ENCODE assay signal across 8 cellular contexts in genomic region chr5:140549237-140550144, GRCh38. TPM values are rescaled to one million over a fixed set of nuclear protein-coding genes. Genes with fewer than 3 reads are reported as not detected.
DNase-seq lines count a peak whose midpoint lies in the region; ATAC-seq and TF ChIP-seq lines count a peak whose summit lies in the region.

No MANE protein-coding gene starts in this region.

- H3K27me3 ChIP-seq in mesendoderm (ENCODE audit: insufficient read depth, low read length, poor library complexity), result no peaks in the 10 kb centered on the region

- H2BK5ac ChIP-seq in mesendoderm (ENCODE audit: low read length), result no peak overlapping the region

- H2AK5ac ChIP-seq in mesendoderm (ENCODE audit: low read length), result no peak overlapping the region

- ATAC-seq in GM19328 (IDR thresholded peaks at IDR 0.05; ENCODE audit: unreplicated experiment) (no peak), HG02852 (IDR thresholded peaks at IDR 0.05; ENCODE audit: unreplicated experiment) (no peak)

- H3K23ac ChIP-seq in mesendoderm (ENCODE audit: low read length), result no peak overlapping the region

- H3K9me3 Mint-ChIP-seq in chondrocyte (ENCODE audit: low read depth), result no peaks in the 10 kb centered on the region

- no peak overlapping the region for H3K4me3 Mint-ChIP-seq in chondrocyte (ENCODE audit: unreplicated experiment)

- H3K27ac ChIP-seq in mesendoderm (ENCODE audit: low read depth, low read length), result no peak overlapping the region

- H3K79me2 ChIP-seq in mesendoderm (ENCODE audit: control insufficient read depth, insufficient read depth, low read length), result peaks cover 5% of the 10 kb centered on the region

- no peak overlapping the region for H3K4me3 ChIP-seq in mesendoderm (ENCODE audit: low read length)

- H3K56ac ChIP-seq in mesendoderm (ENCODE audit: low read length), result no peak overlapping the region

- no peak overlapping the region for H4K5ac ChIP-seq in mesendoderm (ENCODE audit: low read length)

- DNase-seq in DMS53 treated with DMSO at 0.1 percent for 48 hours (lab: John Stamatoyannopoulos, UW; ENCODE audit: unreplicated experiment), result peak; percentile 39
- DNase-seq in NCI-H2196 treated with DMSO at 0.1 percent for 48 hours (lab: John Stamatoyannopoulos, UW; ENCODE audit: unreplicated experiment), result peak; percentile 27
- no peak for DNase-seq in chondrocyte (ENCODE audit: low spot score)
- DNase-seq in mesendoderm, result no peak
- no peak for DNase-seq in hepatic stellate cell (ENCODE audit: low spot score)
- no peak for DNase-seq in islet precursor cell

- H3K4ac ChIP-seq in mesendoderm (ENCODE audit: low read depth, low read length), result no peak overlapping the region

- peaks cover 10% of the 10 kb centered on the region for H3K79me1 ChIP-seq in mesendoderm (ENCODE audit: low read length)

- no peak overlapping the region for H2BK120ac ChIP-seq in mesendoderm (ENCODE audit: low read depth, low read length)

- no peak overlapping the region for H3K18ac ChIP-seq in mesendoderm (ENCODE audit: low read length)

- no peaks in the 10 kb centered on the region for H3K27me3 Mint-ChIP-seq in chondrocyte (ENCODE audit: low read depth)

- WGBS in mesendoderm (ENCODE audit: extremely low coverage, insufficient coverage, low lambda C conversion rate), result no CpG with 5 or more reads among the region's 3 CpGs

- peaks cover 56% of the 10 kb centered on the region for H3K4me1 Mint-ChIP-seq in chondrocyte (ENCODE audit: low read depth)

- H3K4me1 ChIP-seq in mesendoderm (ENCODE audit: control insufficient read depth, low read depth, low read length), result peaks cover 4% of the 10 kb centered on the region

- H2BK15ac ChIP-seq in mesendoderm (replicated peaks; ENCODE audit: low read depth), result no peak overlapping the region

- peak overlapping the region; percentile 21 for H3K9ac ChIP-seq in mesendoderm (ENCODE audit: low read length)

- peak overlapping the region; percentile 97 for H3K27ac Mint-ChIP-seq in chondrocyte (ENCODE audit: unreplicated experiment)

- H3K4me2 ChIP-seq in mesendoderm (ENCODE audit: low read length), result no peak overlapping the region

- peaks cover 20% of the 10 kb centered on the region for H3K36me3 Mint-ChIP-seq in chondrocyte (ENCODE audit: low read depth)

- no peak for TF ChIP-seq CTCF in chondrocyte (IDR thresholded peaks at IDR 0.05)

- H3K36me3 ChIP-seq in mesendoderm (ENCODE audit: control insufficient read depth, insufficient read depth, low read length), result peaks cover 4% of the 10 kb centered on the region

- no peak overlapping the region for H4K8ac ChIP-seq in mesendoderm (ENCODE audit: low read depth, low read length)

RNA-seq across cellular contexts. Expression of gene EIF4EBP3, which starts 2.0 kb away (rescaled TPM):
- total RNA-seq in chondrocyte, result 5.6 to 6.2 TPM (median 6.0 TPM) in 3 replicates
- polyA plus RNA-seq in mesendoderm (2013, experiment 1 of 2), result 13.5 TPM
- 13.7 TPM for polyA plus RNA-seq in mesendoderm (2013, experiment 2 of 2)

RNA-seq across cellular contexts. Expression of gene SRA1, which starts 7.8 kb away (rescaled TPM):
- total RNA-seq in chondrocyte, result 46.5 to 50.4 TPM (median 50.3 TPM) in 3 replicates
- polyA plus RNA-seq in mesendoderm (2013, experiment 1 of 2), result 33.0 TPM
- 33.3 TPM for polyA plus RNA-seq in mesendoderm (2013, experiment 2 of 2)

RNA-seq across cellular contexts. Expression of gene APBB3, which starts 14.9 kb away (rescaled TPM):
- 39.0 to 47.0 TPM (median 42.3 TPM) in 3 replicates for total RNA-seq in chondrocyte
- 5.6 TPM for polyA plus RNA-seq in mesendoderm (2013, experiment 1 of 2)
- 4.8 TPM for polyA plus RNA-seq in mesendoderm (2013, experiment 2 of 2)

RNA-seq across cellular contexts. Expression of gene SLC35A4, which starts 15.1 kb away (rescaled TPM):
- 74.3 to 99.4 TPM (median 79.2 TPM) in 3 replicates for total RNA-seq in chondrocyte
- polyA plus RNA-seq in mesendoderm (2013, experiment 1 of 2), result 96.0 TPM
- polyA plus RNA-seq in mesendoderm (2013, experiment 2 of 2), result 90.8 TPM

Comparison
In these comparisons a context has a peak if more than half of its experiments do, and no peak if none do; other contexts are left out.
1. DNase-seq: peak in DMS53 treated with DMSO at 0.1 percent for 48 hours (single experiment) and NCI-H2196 treated with DMSO at 0.1 percent for 48 hours (single experiment); none in chondrocyte (single experiment), mesendoderm (single experiment), hepatic stellate cell (single experiment) and islet precursor cell (single experiment).